Comparison of ENCODE assay signal across 26 cellular contexts in genomic region chr11:57881647-57882046, GRCh38.
"Had no signal": no experiment of that assay in that cellular context is flagged by ENCODE, and none has a peak within 500 bp of the region (broad histone marks: within the 10 kb centered on the region; RNA-seq: fewer than 3 reads in every experiment).

No MANE protein-coding gene starts in this region.

- H3K27me3 ChIP-seq: dorsolateral prefrontal cortex, gastrocnemius medialis, neural progenitor cell, right atrium auricular region, thyroid gland had no signal

- H3K4me3 Mint-ChIP-seq: endodermal cell, mesothelial cell of epicardium, naive B cell, nephron, neural progenitor cell had no signal

- H3K27ac ChIP-seq: epithelial cell of prostate, gastrocnemius medialis, neural progenitor cell, prostate gland, right atrium auricular region, stomach, thyroid gland had no signal

- DNase-seq: dorsolateral prefrontal cortex; effector CD8-positive, alpha-beta T cell; endodermal cell; foreskin fibroblast; gastrocnemius medialis; mesenchymal stem cell; mucosa of descending colon; naive B cell; stimulated activated CD4-positive, alpha-beta T cell treated with anti-CD3 and anti-CD28 coated beads, Interleukin-12 subunit alpha, Interleukin-12 subunit beta, amount 100 ng/mL, for 4 hours; stimulated activated CD4-positive, alpha-beta T cell treated with anti-CD3 and anti-CD28 coated beads, Interleukin-1b, Interleukin-23, amount 100 ng/mL, for 48 hours; stimulated activated CD4-positive, alpha-beta T cell treated with anti-CD3 and anti-CD28 coated beads, Interleukin-4, amount 100 ng/mL, for 1 hour; stimulated activated CD8-positive, alpha-beta memory T cell treated with anti-CD3 and anti-CD28 coated beads, Interleukin-4, amount 100 ng/mL, for 48 hours; stimulated activated naive CD4-positive, alpha-beta T cell treated with Interleukin-2 at 50 U/mL for 16 hours; stomach; thyroid gland; trophoblast cell had no signal

- H3K4me3 ChIP-seq: dorsolateral prefrontal cortex, gastrocnemius medialis, mucosa of descending colon, neural progenitor cell, prostate gland, right atrium auricular region, smooth muscle cell, stomach, thyroid gland had no signal

- H3K4me2 ChIP-seq: neural progenitor cell, smooth muscle cell had no signal

- H3K36me3 ChIP-seq: gastrocnemius medialis, neural progenitor cell, prostate gland, right atrium auricular region, stomach, thyroid gland had no signal

- H3K4me1 Mint-ChIP-seq: endodermal cell, mesothelial cell of epicardium, naive B cell, nephron, neural progenitor cell had no signal

- H3K9ac ChIP-seq: neural progenitor cell had no signal

- H3K36me3 Mint-ChIP-seq: mesothelial cell of epicardium, naive B cell, neural progenitor cell had no signal

- H3K4me1 ChIP-seq: gastrocnemius medialis, neural progenitor cell, prostate gland, right atrium auricular region, stomach, thyroid gland had no signal

- H3K27ac Mint-ChIP-seq: endodermal cell, mesothelial cell of epicardium, naive B cell, nephron, neural progenitor cell had no signal

- ATAC-seq: esophagus mucosa, gastrocnemius medialis, left lobe of liver, mucosa of descending colon, sciatic nerve had no signal

- H2AFZ ChIP-seq: neural progenitor cell had no signal

- H3K9me3 Mint-ChIP-seq: endodermal cell, mesothelial cell of epicardium, naive B cell, nephron, neural progenitor cell had no signal

- H3K9me3 ChIP-seq: gastrocnemius medialis, mucosa of descending colon, prostate gland, right atrium auricular region, stomach, thyroid gland had no signal
